10 cellular contexts compared by ENCODE assay signal in the genomic region with DNA sequence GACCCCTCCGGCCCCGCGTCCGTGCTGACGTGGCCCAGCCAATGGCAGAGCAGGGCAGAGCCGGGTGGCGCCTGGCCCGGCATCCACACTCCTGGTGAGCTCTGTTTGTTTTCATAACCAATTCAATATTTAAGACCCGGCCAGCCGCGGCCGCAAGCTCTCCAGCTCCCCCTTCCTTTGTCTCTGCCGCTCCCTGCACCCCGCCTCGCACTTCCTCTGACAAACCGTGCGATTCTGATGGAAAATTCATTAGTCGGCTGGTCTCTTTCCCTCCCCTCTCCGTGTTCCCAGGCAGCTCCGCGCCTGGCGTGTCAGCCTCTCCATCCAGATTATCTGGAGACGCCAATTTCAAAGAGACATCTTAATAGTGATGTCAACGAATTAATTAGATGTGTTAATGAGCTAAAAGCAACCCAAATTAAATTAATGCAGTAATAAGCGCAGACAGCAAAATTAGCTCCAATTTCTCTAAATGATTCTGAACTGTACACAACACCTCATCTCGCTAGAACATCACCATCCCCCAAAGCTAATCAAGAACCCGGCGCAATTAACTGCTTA. TPM values are rescaled to one million over a fixed set of nuclear protein-coding genes. Genes with fewer than 3 reads are reported as not detected.
A peak's percentile ranks its signal among the peaks of the same experiment; 100 is the strongest.
DNase-seq lines count a peak whose midpoint lies in the region; ATAC-seq and TF ChIP-seq lines count a peak whose summit lies in the region.
"Had no signal": no experiment of that assay in that cellular context is flagged by ENCODE, and none has a peak within 500 bp of the region (broad histone marks: within the 10 kb centered on the region; RNA-seq: fewer than 3 reads in every experiment).

No MANE protein-coding gene starts in this region.

- H3K4me3 ChIP-seq in neural progenitor cell: peak overlapping the region; percentile 28

- no peaks in the 10 kb centered on the region for H3K36me3 Mint-ChIP-seq in neural progenitor cell
- H3K36me3 Mint-ChIP-seq: activated CD4-positive, alpha-beta memory T cell treated with anti-CD3 and anti-CD28 coated beads for 36 hours had no signal

- peak; percentile 59 for DNase-seq in GM03348 (ENCODE audit: low spot score)
- DNase-seq in NCI-H146 (lab: John Stamatoyannopoulos, UW): peak; percentile 62
- DNase-seq in cerebellar cortex (ENCODE audit: low spot score): peak; percentile 77
- DNase-seq in neural progenitor cell (ENCODE audit: low spot score): peak; percentile 66
- no peak for DNase-seq in RWPE1 (ENCODE audit: low spot score)
- DNase-seq in activated CD8-positive, alpha-beta memory T cell treated with anti-CD3 and anti-CD28 coated beads for 24 hours: no peak
- DNase-seq: activated CD4-positive, alpha-beta memory T cell treated with anti-CD3 and anti-CD28 coated beads for 36 hours; hippocampal formation had no signal

- H3K4me1 ChIP-seq in neural progenitor cell: peaks cover 13% of the 10 kb centered on the region

- H3K36me3 ChIP-seq in neural progenitor cell: no peaks in the 10 kb centered on the region

- H3K27me3 ChIP-seq in neural progenitor cell: peaks cover 100% of the 10 kb centered on the region

- no peak for ATAC-seq in HG02642 (IDR thresholded peaks at IDR 0.05; ENCODE audit: poor library complexity, unreplicated experiment)
- ATAC-seq in GM21576 (IDR thresholded peaks at IDR 0.05; ENCODE audit: unreplicated experiment): no peak

- H3K4me3 Mint-ChIP-seq in neural progenitor cell: peak overlapping the region; percentile 78
- H3K4me3 Mint-ChIP-seq: activated CD4-positive, alpha-beta memory T cell treated with anti-CD3 and anti-CD28 coated beads for 36 hours had no signal

- peaks cover 37% of the 10 kb centered on the region for H3K27me3 Mint-ChIP-seq in neural progenitor cell (ENCODE audit: insufficient read depth, low read depth)

- peaks cover 2% of the 10 kb centered on the region for H3K9me3 Mint-ChIP-seq in neural progenitor cell

- TF ChIP-seq CTCF in neural progenitor cell (IDR thresholded peaks at IDR 0.05) (no peak), RWPE1 (conservative IDR thresholded peaks at IDR 0.05; ENCODE audit: low read depth) (no peak)

- no peak overlapping the region for H3K9ac ChIP-seq in neural progenitor cell

- peak overlapping the region; percentile 26 for H2AFZ ChIP-seq in neural progenitor cell (replicated peaks)

- H3K27ac Mint-ChIP-seq in neural progenitor cell: peak overlapping the region; percentile 88
- H3K27ac Mint-ChIP-seq: activated CD4-positive, alpha-beta memory T cell treated with anti-CD3 and anti-CD28 coated beads for 36 hours had no signal

- peaks cover 12% of the 10 kb centered on the region for H3F3A ChIP-seq in neural progenitor cell (ENCODE audit: low read depth)

- POLR2A ChIA-PET in RWPE1 (lab: Yijun Ruan, JAX; ENCODE audit: low non-redundant PET): no interaction called here

- no peaks in the 10 kb centered on the region for H3K9me3 ChIP-seq in neural progenitor cell (ENCODE audit: low read depth)

- no peaks in the 10 kb centered on the region for H3K79me2 ChIP-seq in neural progenitor cell (ENCODE audit: low read depth)

- no peaks in the 10 kb centered on the region for H4K20me1 ChIP-seq in neural progenitor cell (ENCODE audit: low read depth)

- H3K4me1 Mint-ChIP-seq in neural progenitor cell: peaks cover 13% of the 10 kb centered on the region

- CTCF ChIA-PET in RWPE1 (lab: Yijun Ruan, JAX): interaction anchor here (0.5 to 1.4 kb wide), 5 partner anchors 9 to 266 kb away, joined by 3 to 4 read pairs (median 3); a partner anchor contains a TSS

- no peak overlapping the region for H3K27ac ChIP-seq in neural progenitor cell
- no peak overlapping the region for H3K27ac ChIP-seq in RWPE1

- H3K4me2 ChIP-seq in neural progenitor cell: peak overlapping the region; percentile 78

RNA-seq across cellular contexts. Expression of gene MICALL2, which starts 55.3 kb away (rescaled TPM):
- 6.0 and 22.7 TPM in 2 replicates for total RNA-seq in neural progenitor cell (ENCODE audit: low replicate concordance)

Comparison
In these comparisons a context has a peak if more than half of its experiments do, and no peak if none do; other contexts are left out.
1. DNase-seq: peak in GM03348 (single experiment), NCI-H146 (single experiment), cerebellar cortex (single experiment) and neural progenitor cell (single experiment); none in RWPE1 (single experiment) and activated CD8-positive, alpha-beta memory T cell treated with anti-CD3 and anti-CD28 coated beads for 24 hours (single experiment).